In the genomic region with DNA sequence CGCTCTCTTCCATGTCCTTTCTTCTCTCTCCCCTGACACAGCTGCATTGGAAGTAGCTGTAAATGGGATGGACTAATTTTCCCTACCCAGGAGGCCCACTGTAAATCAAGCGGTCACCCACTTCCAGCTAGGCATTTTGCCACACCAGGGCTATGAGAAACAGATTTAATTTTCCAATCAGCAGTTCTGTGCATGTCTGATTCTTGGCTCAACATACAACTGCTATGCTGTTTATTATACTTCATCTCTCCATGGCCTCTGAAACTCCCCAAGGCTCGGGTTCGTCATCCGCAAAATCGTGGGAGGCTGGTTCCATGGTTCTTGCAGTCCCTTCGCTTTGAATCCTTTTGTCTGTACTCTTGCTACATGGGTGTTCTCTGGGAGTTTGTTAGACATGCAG, we compare ENCODE assay signal across 17 cellular contexts.
DNase-seq lines count a peak whose midpoint lies in the region; ATAC-seq and TF ChIP-seq lines count a peak whose summit lies in the region.
"Had no signal": no experiment of that assay in that cellular context is flagged by ENCODE, and none has a peak within 500 bp of the region (broad histone marks: within the 10 kb centered on the region; RNA-seq: fewer than 3 reads in every experiment).

No MANE protein-coding gene starts in this region.

- peak overlapping the region in 10 of 11 experiments; percentile 16 to 64 (median 50); a peak in 10 of 22 replicates for H3K27ac ChIP-seq in BLaER1 treated with 17β-estradiol and CSF1 and Interleukin-3, amounts not matched to agents 10 nM and 100 nM
- H3K27ac ChIP-seq in right cardiac atrium (ENCODE audit: low read length) (peak overlapping the region; percentile 70), gastrocnemius medialis (peak overlapping the region; percentile 27 to 80 (median 66)), transverse colon (no peak overlapping the region)

- H3K4me1 ChIP-seq in BLaER1 treated with 17β-estradiol and CSF1 and Interleukin-3, amounts not matched to agents 10 nM and 100 nM: peaks cover 14 to 31% (median 19%) of the 10 kb centered on the region in 10 experiments
- peaks cover 19% of the 10 kb centered on the region for H3K4me1 ChIP-seq in right cardiac atrium (ENCODE audit: control insufficient read depth, insufficient read depth, low read length)
- H3K4me1 ChIP-seq in gastrocnemius medialis: peaks cover 8 to 27% of the 10 kb centered on the region in 2 donors
- H3K4me1 ChIP-seq in transverse colon: peaks cover 0 to 10% (median 3%) of the 10 kb centered on the region in 4 donors

- peaks cover 0 to 16% (median 11%) of the 10 kb centered on the region in 11 experiments; a peak in 17 of 22 replicates for H3K9me3 ChIP-seq in BLaER1 treated with 17β-estradiol and CSF1 and Interleukin-3, amounts not matched to agents 10 nM and 100 nM (replicated peaks in 1 of 11)
- H3K9me3 ChIP-seq in right cardiac atrium (ENCODE audit: control insufficient read depth, low read length): no peaks in the 10 kb centered on the region
- no peaks in the 10 kb centered on the region for H3K9me3 ChIP-seq in gastrocnemius medialis
- no peaks in the 10 kb centered on the region for H3K9me3 ChIP-seq in transverse colon
- H3K9me3 ChIP-seq: tibial artery had no signal

- H3K4me2 ChIP-seq in BLaER1 treated with 17β-estradiol and CSF1 and Interleukin-3, amounts not matched to agents 10 nM and 100 nM: peak overlapping the region in 5 of 11 experiments; percentile 11 to 70 (median 37); a peak in 5 of 22 replicates

- TF ChIP-seq CTCF in astrocyte of the cerebellum (IDR thresholded peaks at IDR 0.05; ENCODE audit: low read depth, low read length, missing control alignments) (no peak), gastrocnemius medialis (IDR thresholded peaks at IDR 0.05 in 4 of 5, conservative IDR thresholded peaks at IDR 0.05 in 1 of 5) (no peak), transverse colon (IDR thresholded peaks at IDR 0.05) (no peak)

- peaks cover 6 to 38% (median 24%) of the 10 kb centered on the region in 11 experiments; a peak in 19 of 22 replicates for H3K36me3 ChIP-seq in BLaER1 treated with 17β-estradiol and CSF1 and Interleukin-3, amounts not matched to agents 10 nM and 100 nM
- H3K36me3 ChIP-seq in gastrocnemius medialis (no peaks in the 10 kb centered on the region), transverse colon (no peaks in the 10 kb centered on the region)
- H3K36me3 ChIP-seq: tibial artery had no signal

- no peak overlapping the region for H3K4me3 ChIP-seq in BLaER1 treated with 17β-estradiol and CSF1 and Interleukin-3, amounts not matched to agents 10 nM and 100 nM
- H3K4me3 ChIP-seq in astrocyte of the cerebellum (ENCODE audit: low read depth, low read length) (no peak overlapping the region), right cardiac atrium (ENCODE audit: low read length) (no peak overlapping the region), gastrocnemius medialis (no peak overlapping the region), transverse colon (no peak overlapping the region)
- H3K4me3 ChIP-seq: tibial artery had no signal

- TF ChIP-seq EP300 in transverse colon (IDR thresholded peaks at IDR 0.05; ENCODE audit: low read depth): no peak

- H4K20me1 ChIP-seq in BLaER1 treated with 17β-estradiol and CSF1 and Interleukin-3, amounts not matched to agents 10 nM and 100 nM: peaks cover 0 to 4% (median 0%) of the 10 kb centered on the region in 11 experiments; a peak in 2 of 22 replicates

- H3K9ac ChIP-seq in BLaER1 treated with 17β-estradiol and CSF1 and Interleukin-3, amounts not matched to agents 10 nM and 100 nM: no peak overlapping the region

- in situ Hi-C loops in astrocyte of the cerebellum (cut with HindIII; ENCODE audit: low sequenced_read_pairs) (no loop called here), gastrocnemius medialis (cut with MboI; ENCODE audit: low sequenced_read_pairs in 4 of 4) (no loop called here), transverse colon (cut with MboI; ENCODE audit: low pct_ligation_motif_present in 1 of 4, low pct_unique_long_range_greater_than_20kb in 1 of 4, low sequenced_read_pairs in 3 of 4) (no loop called here)

- ATAC-seq in right cardiac atrium (peak in 1 of 2 donors; percentile 8), gastrocnemius medialis (no peak), HG03045 (IDR thresholded peaks at IDR 0.05; ENCODE audit: unreplicated experiment) (no peak)
- ATAC-seq: activated CD4-positive, CD25-positive, alpha-beta regulatory T cell treated with anti-CD3 and anti-CD28 coated beads, Interleukin-2, amount 50 U/mL, for 24 hours had no signal

- DNase-seq in astrocyte of the cerebellum (ENCODE audit: low read depth): peak; percentile 53
- DNase-seq in right cardiac atrium: no peak
- DNase-seq in gastrocnemius medialis: no peak
- DNase-seq in activated gamma-delta T cell treated with Interleukin-2 at 50 U/mL for 16 hours: no peak
- DNase-seq in transverse colon: no peak
- no peak for DNase-seq in cerebellar cortex (ENCODE audit: low spot score)
- DNase-seq: CD4-positive, alpha-beta T cell; effector CD8-positive, alpha-beta T cell; immature natural killer cell; IMR-90; NCI-H1436 treated with DMSO at 0.1 percent for 48 hours; NCI-H2171; NCI-H526 treated with DMSO at 0.1 percent for 48 hours; tibial artery had no signal

- TF ChIP-seq POLR2A in gastrocnemius medialis (IDR thresholded peaks at IDR 0.05) (no peak), transverse colon (IDR thresholded peaks at IDR 0.05) (no peak)

- 83% methylated on average over 7 of the region's 7 CpGs for WGBS in right cardiac atrium
- 73 to 83% methylated on average over 6 to 7 of the region's 7 CpGs for WGBS in transverse colon (ENCODE audit: low coverage in 1 of 2), 2 donors

- no peaks in the 10 kb centered on the region for H3K27me3 ChIP-seq in BLaER1 treated with 17β-estradiol and CSF1 and Interleukin-3, amounts not matched to agents 10 nM and 100 nM
- H3K27me3 ChIP-seq in right cardiac atrium (ENCODE audit: control insufficient read depth, insufficient read depth) (no peaks in the 10 kb centered on the region), gastrocnemius medialis (no peaks in the 10 kb centered on the region), transverse colon (no peaks in the 10 kb centered on the region)
- H3K27me3 ChIP-seq: tibial artery had no signal

- intact Hi-C loops in right cardiac atrium (cut with DNase I): no loop called here
- intact Hi-C loops in gastrocnemius medialis (cut with DNase I; ENCODE audit: low total_unique reads): no loop called here
- intact Hi-C loops in transverse colon (cut with DNase I; ENCODE audit: low total_unique reads): no loop called here

Comparison
In these comparisons a context has a peak if more than half of its experiments do, and no peak if none do; other contexts are left out.
1. H3K27ac ChIP-seq: peak in BLaER1 treated with 17β-estradiol and CSF1 and Interleukin-3, amounts not matched to agents 10 nM and 100 nM (10 of 11), right cardiac atrium (single experiment) and gastrocnemius medialis (4 of 4); none in transverse colon (0 of 4).